In the genomic region with DNA sequence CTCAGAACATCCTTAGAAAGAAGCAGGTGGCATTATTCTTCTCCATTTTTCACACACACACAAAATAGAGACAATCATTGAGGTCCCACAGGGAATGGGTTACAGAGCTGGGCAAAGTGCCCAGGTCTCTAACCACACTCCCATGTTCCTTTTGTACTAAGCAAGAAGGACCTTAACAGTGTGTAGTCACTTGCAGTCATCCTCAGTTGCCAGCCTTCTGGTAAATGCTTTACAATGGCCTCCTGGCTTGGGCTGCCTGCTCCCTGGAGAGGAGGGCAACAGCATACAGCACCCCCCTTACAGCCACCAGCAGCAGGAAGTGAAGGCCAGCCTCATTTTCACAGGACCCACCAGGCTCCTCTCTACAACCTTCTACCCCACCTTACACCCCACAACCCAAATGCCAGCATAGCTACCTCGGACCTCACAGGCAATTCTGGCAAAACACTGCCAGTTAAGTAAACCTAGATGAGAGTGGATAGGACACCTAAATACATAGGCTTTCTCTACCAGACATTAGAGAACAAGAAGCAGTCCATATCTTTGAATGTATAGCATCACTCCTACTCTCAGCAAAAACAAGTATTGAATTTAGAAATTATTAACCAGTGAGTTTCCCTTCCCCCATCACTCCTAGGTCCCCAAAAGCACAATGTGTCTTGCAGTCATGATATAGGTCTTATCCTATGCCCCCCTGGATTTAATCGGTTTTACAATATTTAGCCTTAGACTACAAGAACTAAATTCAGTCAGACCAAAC, we compare ENCODE assay signal across 8 cellular contexts.
DNase-seq lines count a peak whose midpoint lies in the region; ATAC-seq, FAIRE-seq and TF ChIP-seq lines count a peak whose summit lies in the region.

No MANE protein-coding gene starts in this region.

- H3K9ac ChIP-seq in H1 (replicated peaks in 1 of 4; ENCODE audit: extremely low read depth in 1 of 4, low read depth in 3 of 4, low read length in 3 of 4): no peak overlapping the region

- no peak overlapping the region for H3K18ac ChIP-seq in H1 (ENCODE audit: extremely low read depth, low read length)

- H3K79me1 ChIP-seq in H1 (ENCODE audit: low read depth, low read length): peaks cover 8% of the 10 kb centered on the region; the same call in 1 of the 2 replicates

- no peaks in the 10 kb centered on the region for H3K4me1 ChIP-seq in H1 (replicated peaks in 1 of 4; ENCODE audit: control insufficient read depth in 3 of 4, insufficient read depth in 4 of 4, low read length in 3 of 4)

- no peak overlapping the region for H2BK12ac ChIP-seq in H1 (ENCODE audit: low read depth, low read length)

- no peaks in the 10 kb centered on the region for H3K27me3 ChIP-seq in H1 (replicated peaks in 1 of 4; ENCODE audit: control insufficient read depth in 3 of 4, extremely low read depth in 1 of 4, insufficient read depth in 3 of 4, low read length in 3 of 4)

- H2BK15ac ChIP-seq in H1 (ENCODE audit: low read length): no peak overlapping the region

- H3K27ac ChIP-seq in H1 (ENCODE audit: low read depth, low read length): no peak overlapping the region

- peak; percentile 52 for ATAC-seq in GM19372 (IDR thresholded peaks at IDR 0.05; ENCODE audit: low read depth, unreplicated experiment)

- H4K20me1 ChIP-seq in H1 (replicated peaks in 1 of 2; ENCODE audit: control insufficient read depth in 1 of 2, insufficient read depth in 2 of 2, low read length in 2 of 2): peaks cover 8 to 12% of the 10 kb centered on the region in 2 experiments

- CTCF ChIA-PET in H1 (lab: Charles Lee; ENCODE audit: partially characterized antibody): interaction anchor here (1.2 to 1.7 kb wide), 2 partner anchors 10 to 178 kb away, joined by 3 read pairs; no protein-coding TSS in a partner anchor

- peaks cover 0 to 79% of the 10 kb centered on the region in 2 experiments; a peak in 3 of 4 replicates for H3K79me2 ChIP-seq in H1 (ENCODE audit: control insufficient read depth in 1 of 2, insufficient read depth in 2 of 2, low read length in 2 of 2)

- H3K23ac ChIP-seq in H1 (ENCODE audit: insufficient read length): no peak overlapping the region

- in situ Hi-C loops in GM13977 (cut with MboI; ENCODE audit: low pct_unique_long_range_greater_than_20kb, low sequenced_read_pairs, unreplicated experiment): no loop called here

- H3K4ac ChIP-seq in H1 (replicated peaks; ENCODE audit: insufficient read length, low read depth, low read length): no peak overlapping the region

- no peak overlapping the region for H3K14ac ChIP-seq in H1 (ENCODE audit: insufficient read length)

- H3K4me2 ChIP-seq in H1 (ENCODE audit: insufficient read depth in 1 of 2, low read depth in 2 of 2, low read length in 2 of 2): no peak overlapping the region

- 93% methylated on average over 2 of the region's 2 CpGs; no CpG with 5 or more reads in 1 of the 2 experiments for WGBS in H1 (ENCODE audit: extremely low coverage in 1 of 2, insufficient coverage in 1 of 2, insufficient read length in 1 of 2, insufficient replicate concordance in 2 of 2, low coverage in 1 of 2, low lambda C conversion rate in 2 of 2, missing lambda C conversion rate in 1 of 2), 2 experiments

- H2AFZ ChIP-seq in H1 (ENCODE audit: low read length): no peak overlapping the region

- no peak for TF ChIP-seq RAD21 in H1 (IDR thresholded peaks at IDR 0.05 in 1 of 2, conservative IDR thresholded peaks at IDR 0.05 in 1 of 2; ENCODE audit: low read depth in 2 of 2, low read length in 2 of 2)

- H2BK120ac ChIP-seq in H1 (replicated peaks; ENCODE audit: low read depth, low read length): no peak overlapping the region

- no peak overlapping the region for H4K91ac ChIP-seq in H1 (replicated peaks; ENCODE audit: insufficient read length, low read length)

- no peak overlapping the region for H2BK20ac ChIP-seq in H1 (ENCODE audit: low read length)

- TF ChIP-seq EP300 in H1 (IDR thresholded peaks at IDR 0.05; ENCODE audit: borderline replicate concordance in 1 of 2, low read depth in 2 of 2, low read length in 2 of 2): no peak

- H3K9me3 ChIP-seq in H1 (ENCODE audit: insufficient read depth in 2 of 2, low read depth in 1 of 2, low read length in 1 of 2): no peaks in the 10 kb centered on the region

- TF ChIP-seq POLR2A in H1 (IDR thresholded peaks at IDR 0.05; ENCODE audit: control extremely low read depth in 1 of 2, low read depth in 2 of 2, low read length in 2 of 2): no peak

- H3K4me3 ChIP-seq in H1 (ENCODE audit: extremely low read depth in 1 of 4, insufficient read depth in 2 of 4, low read depth in 3 of 4, low read length in 4 of 4): no peak overlapping the region

- H2BK5ac ChIP-seq in H1 (ENCODE audit: low read depth, low read length): no peak overlapping the region

- H4K8ac ChIP-seq in H1 (ENCODE audit: extremely low read depth, insufficient read depth, low read length): no peak overlapping the region

- FAIRE-seq in H1 (lab: Jason Lieb, UNC): no peak

- H4K5ac ChIP-seq in H1 (ENCODE audit: insufficient read length, low read depth, low read length): no peak overlapping the region

- peaks cover 2% of the 10 kb centered on the region; the same call in 1 of the 2 replicates for H3K23me2 ChIP-seq in H1 (ENCODE audit: low read depth, low read length)

- H2AK5ac ChIP-seq in H1 (ENCODE audit: low read depth, low read length): no peak overlapping the region

- H3K56ac ChIP-seq in H1 (replicated peaks; ENCODE audit: insufficient read length, low read depth, low read length): no peak overlapping the region

- DNase-seq in AG08395 (ENCODE audit: low spot score) (peak; percentile 27), NCI-H1092 treated with DMSO at 0.1 percent for 48 hours (lab: John Stamatoyannopoulos, UW) (peak; percentile 68), H1 (ENCODE audit: low read depth in 1 of 2, low spot score in 2 of 2) (no peak), NAMALWA (ENCODE audit: low spot score) (no peak), GM13977 (ENCODE audit: low spot score) (no peak)
- no peak for DNase-seq in stimulated activated CD4-positive, alpha-beta T cell treated with anti-CD3 and anti-CD28 coated beads, Interleukin-1b, Interleukin-23, amount 100 ng/mL, for 48 hours
- DNase-seq in NK-92 treated with Interleukin-12 subunit alpha and Interleukin-12 subunit beta, amount 100 ng/mL, for 24 hours (lab: John Stamatoyannopoulos, UW): no peak

- peaks cover 0 to 14% (median 3%) of the 10 kb centered on the region in 4 experiments; a peak in 3 of 8 replicates for H3K36me3 ChIP-seq in H1 (ENCODE audit: control insufficient read depth in 2 of 4, insufficient read depth in 4 of 4, low read length in 3 of 4)

- TF ChIP-seq CTCF in H1 (IDR thresholded peaks at IDR 0.05; ENCODE audit: control extremely low read depth in 1 of 3, insufficient read depth in 1 of 3, low read depth in 1 of 3, low read length in 3 of 3) (no peak), GM13977 (IDR thresholded peaks at IDR 0.05; ENCODE audit: extremely low read depth, insufficient read depth, missing control alignments) (no peak)

- POLR2A ChIA-PET in H1 (lab: Charles Lee; ENCODE audit: partially characterized antibody): interaction anchor here (1.1 kb wide), 1 partner anchor 187 kb away, joined by 6 read pairs; a partner anchor contains a TSS

TF ChIP-seq in H1, 55 proteins besides CTCF, POLR2A, EP300 and RAD21:
- no peak for TF ChIP-seq SP2 (IDR thresholded peaks at IDR 0.05; ENCODE audit: low read length)
- peak; percentile 83 for TF ChIP-seq POLR2AphosphoS5 (IDR thresholded peaks at IDR 0.05; ENCODE audit: low read depth, low read length)

Comparison
In these comparisons a context has a peak if more than half of its experiments do, and no peak if none do; other contexts are left out.
1. DNase-seq: peak in AG08395 (single experiment) and NCI-H1092 treated with DMSO at 0.1 percent for 48 hours (single experiment); none in H1 (0 of 2), stimulated activated CD4-positive, alpha-beta T cell treated with anti-CD3 and anti-CD28 coated beads, Interleukin-1b, Interleukin-23, amount 100 ng/mL, for 48 hours (single experiment), NK-92 treated with Interleukin-12 subunit alpha and Interleukin-12 subunit beta, amount 100 ng/mL, for 24 hours (single experiment), NAMALWA (single experiment) and GM13977 (single experiment).